ENCODE assay signal across 21 cellular contexts in the genomic region with DNA sequence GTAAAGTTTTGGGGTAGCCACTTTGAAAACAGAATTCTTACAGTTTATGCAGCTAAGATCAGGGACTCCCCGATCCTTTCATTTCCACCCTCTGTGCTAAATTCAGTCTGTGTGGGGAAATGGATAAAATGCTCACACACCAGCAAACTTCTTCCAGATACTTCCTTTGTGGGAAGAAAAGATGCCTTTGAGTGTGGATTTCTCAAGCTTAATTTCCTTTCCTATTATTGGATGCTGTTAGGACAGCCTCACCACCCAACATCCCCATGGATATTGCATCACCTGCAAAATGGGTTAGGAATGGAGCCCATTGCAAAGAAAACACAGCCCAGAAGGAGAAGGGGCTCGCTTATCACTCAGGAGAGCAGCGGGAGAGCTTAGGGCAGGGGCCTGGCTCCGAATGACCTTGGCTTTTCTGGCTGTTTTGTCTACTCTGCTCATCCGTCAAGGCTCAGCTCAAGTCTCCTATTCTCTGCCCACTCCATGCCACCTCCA.
"Had no signal": no experiment of that assay in that cellular context is flagged by ENCODE, and none has a peak within 500 bp of the region (broad histone marks: within the 10 kb centered on the region; RNA-seq: fewer than 3 reads in every experiment).

No MANE protein-coding gene starts in this region.

- H3K27ac ChIP-seq: breast epithelium, dorsolateral prefrontal cortex, esophagus muscularis mucosa, gastroesophageal sphincter, parathyroid adenoma, thoracic aorta, upper lobe of left lung had no signal

- H3K79me2 ChIP-seq: parathyroid adenoma had no signal

- H3K9me3 ChIP-seq: breast epithelium, esophagus muscularis mucosa, thoracic aorta, upper lobe of left lung had no signal

- H3K4me1 ChIP-seq: parathyroid adenoma had no signal

- H3K4me3 ChIP-seq: breast epithelium, dorsolateral prefrontal cortex, esophagus muscularis mucosa, gastroesophageal sphincter, thoracic aorta, upper lobe of left lung had no signal

- H3K36me3 ChIP-seq: breast epithelium, esophagus muscularis mucosa, gastroesophageal sphincter, thoracic aorta, upper lobe of left lung had no signal

- H3K9ac ChIP-seq: parathyroid adenoma had no signal

- H3K27me3 ChIP-seq: breast epithelium, upper lobe of left lung had no signal

- DNase-seq: activated B cell treated with CpG ODN at 0.5 μM for 24 hours; activated CD4-positive, alpha-beta T cell treated with anti-CD3 and anti-CD28 coated beads for 36 hours; activated CD4-positive, alpha-beta T cell treated with anti-CD3 and anti-CD28 coated beads, Interleukin-2, amount 50 U/mL, for 4 hours; activated CD8-positive, alpha-beta memory T cell treated with anti-CD3 and anti-CD28 coated beads for 24 hours; activated CD8-positive, alpha-beta memory T cell treated with anti-CD3 and anti-CD28 coated beads, Interleukin-2, amount 50 U/mL, for 4 hours; activated naive CD4-positive, alpha-beta T cell; activated T-cell treated with anti-CD3 and anti-CD28 coated beads, Interleukin-2, amount 50 U/mL, for 24 hours; dorsolateral prefrontal cortex; head of caudate nucleus; hypothalamus; left cardiac atrium; nucleus accumbens; stimulated activated CD4-positive, alpha-beta T cell treated with anti-CD3 and anti-CD28 coated beads, Interleukin-2, amount 100 ng/mL, for 48 hours; stimulated activated naive CD4-positive, alpha-beta T cell treated with Interleukin-2 at 50 U/mL for 16 hours; T-cell; upper lobe of left lung had no signal

- H2AFZ ChIP-seq: parathyroid adenoma had no signal
